1 cellular context compared by ENCODE assay signal in the genomic region with DNA sequence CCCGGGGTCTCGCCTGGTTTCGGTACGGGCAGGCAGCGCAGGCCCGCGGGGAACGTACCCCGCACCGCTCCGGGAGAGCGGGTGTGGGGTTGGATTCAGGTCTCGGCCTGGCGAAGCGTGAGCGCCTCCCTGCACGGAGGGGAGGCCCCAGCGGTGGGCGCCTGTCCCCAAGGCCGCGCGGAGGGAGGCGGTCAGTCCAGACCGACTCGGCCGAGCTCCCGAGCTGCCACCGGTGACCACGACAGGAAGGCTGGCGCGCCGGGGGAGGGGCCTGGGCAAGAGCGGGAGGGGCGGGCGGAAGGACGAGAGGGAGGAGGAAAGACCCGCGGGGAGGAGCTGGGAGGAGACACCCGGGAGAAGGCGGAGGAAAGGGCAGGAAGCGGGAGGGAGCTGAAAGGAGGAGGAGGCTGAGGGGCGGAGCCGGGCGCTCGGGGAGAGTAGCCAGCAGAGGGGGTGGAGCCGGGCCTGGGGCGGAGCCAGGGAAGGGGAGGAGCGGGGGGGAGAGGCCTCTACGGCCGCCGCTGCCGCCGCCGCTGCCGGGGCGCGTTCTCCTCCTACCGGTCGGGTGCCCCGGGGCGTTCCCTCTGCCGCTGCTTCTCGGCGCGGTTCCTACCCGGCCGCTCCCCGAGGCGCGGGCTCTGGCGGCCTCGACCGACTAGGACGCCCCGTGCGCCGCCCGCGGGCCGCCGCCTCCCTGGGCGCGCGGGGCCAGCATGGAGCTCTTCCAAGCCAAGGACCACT.
A peak's percentile ranks its signal among the peaks of the same experiment; 100 is the strongest.
TF ChIP-seq lines count a peak whose summit lies in the region.

A gene with protein sequence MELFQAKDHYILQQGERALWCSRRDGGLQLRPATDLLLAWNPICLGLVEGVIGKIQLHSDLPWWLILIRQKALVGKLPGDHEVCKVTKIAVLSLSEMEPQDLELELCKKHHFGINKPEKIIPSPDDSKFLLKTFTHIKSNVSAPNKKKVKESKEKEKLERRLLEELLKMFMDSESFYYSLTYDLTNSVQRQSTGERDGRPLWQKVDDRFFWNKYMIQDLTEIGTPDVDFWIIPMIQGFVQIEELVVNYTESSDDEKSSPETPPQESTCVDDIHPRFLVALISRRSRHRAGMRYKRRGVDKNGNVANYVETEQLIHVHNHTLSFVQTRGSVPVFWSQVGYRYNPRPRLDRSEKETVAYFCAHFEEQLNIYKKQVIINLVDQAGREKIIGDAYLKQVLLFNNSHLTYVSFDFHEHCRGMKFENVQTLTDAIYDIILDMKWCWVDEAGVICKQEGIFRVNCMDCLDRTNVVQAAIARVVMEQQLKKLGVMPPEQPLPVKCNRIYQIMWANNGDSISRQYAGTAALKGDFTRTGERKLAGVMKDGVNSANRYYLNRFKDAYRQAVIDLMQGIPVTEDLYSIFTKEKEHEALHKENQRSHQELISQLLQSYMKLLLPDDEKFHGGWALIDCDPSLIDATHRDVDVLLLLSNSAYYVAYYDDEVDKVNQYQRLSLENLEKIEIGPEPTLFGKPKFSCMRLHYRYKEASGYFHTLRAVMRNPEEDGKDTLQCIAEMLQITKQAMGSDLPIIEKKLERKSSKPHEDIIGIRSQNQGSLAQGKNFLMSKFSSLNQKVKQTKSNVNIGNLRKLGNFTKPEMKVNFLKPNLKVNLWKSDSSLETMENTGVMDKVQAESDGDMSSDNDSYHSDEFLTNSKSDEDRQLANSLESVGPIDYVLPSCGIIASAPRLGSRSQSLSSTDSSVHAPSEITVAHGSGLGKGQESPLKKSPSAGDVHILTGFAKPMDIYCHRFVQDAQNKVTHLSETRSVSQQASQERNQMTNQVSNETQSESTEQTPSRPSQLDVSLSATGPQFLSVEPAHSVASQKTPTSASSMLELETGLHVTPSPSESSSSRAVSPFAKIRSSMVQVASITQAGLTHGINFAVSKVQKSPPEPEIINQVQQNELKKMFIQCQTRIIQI (plus strand): TSS at position 501 of the 741 bp plus-strand sequence. CDS start 213 bp downstream, at position 714.

TF ChIP-seq in K562, 482 proteins besides CTCF, POLR2A, EP300 and RAD21 (continued from another document and continues in another):
- TF ChIP-seq, protein P1, sequence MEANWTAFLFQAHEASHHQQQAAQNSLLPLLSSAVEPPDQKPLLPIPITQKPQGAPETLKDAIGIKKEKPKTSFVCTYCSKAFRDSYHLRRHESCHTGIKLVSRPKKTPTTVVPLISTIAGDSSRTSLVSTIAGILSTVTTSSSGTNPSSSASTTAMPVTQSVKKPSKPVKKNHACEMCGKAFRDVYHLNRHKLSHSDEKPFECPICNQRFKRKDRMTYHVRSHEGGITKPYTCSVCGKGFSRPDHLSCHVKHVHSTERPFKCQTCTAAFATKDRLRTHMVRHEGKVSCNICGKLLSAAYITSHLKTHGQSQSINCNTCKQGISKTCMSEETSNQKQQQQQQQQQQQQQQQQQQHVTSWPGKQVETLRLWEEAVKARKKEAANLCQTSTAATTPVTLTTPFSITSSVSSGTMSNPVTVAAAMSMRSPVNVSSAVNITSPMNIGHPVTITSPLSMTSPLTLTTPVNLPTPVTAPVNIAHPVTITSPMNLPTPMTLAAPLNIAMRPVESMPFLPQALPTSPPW (CRISPR knock-in tag; IDR thresholded peaks at IDR 0.05): peak; percentile 91
- TF ChIP-seq GATAD2B (IDR thresholded peaks at IDR 0.05; ENCODE audit: borderline replicate concordance) (0 out of 2 replicates have a peak, but pooled peaks have one; percentile 50), FOXK2 (conservative IDR thresholded peaks at IDR 0.05 in 1 of 2, IDR thresholded peaks at IDR 0.05 in 1 of 2; ENCODE audit: low read depth in 2 of 2) (0 out of 4 replicates have a peak, but pooled peaks of 1 of the 2 experiments have one; percentile 10), KLF16 (IDR thresholded peaks at IDR 0.05) (no peak), MTF1 (CRISPR knock-in tag; IDR thresholded peaks at IDR 0.05; ENCODE audit: borderline replicate concordance) (no peak), SMAD4 (CRISPR knock-in tag; conservative IDR thresholded peaks at IDR 0.05) (peak; percentile 31; the same call in 1 of the 2 replicates), HNRNPH1 (optimal IDR thresholded peaks at IDR 0.05; ENCODE audit: low read depth, low read length) (no peak), RBBP5 (IDR thresholded peaks at IDR 0.05; ENCODE audit: borderline replicate concordance, insufficient read depth, low read length, poor library complexity, severe bottlenecking) (peak; percentile 72), ZNF507 (tag; conservative IDR thresholded peaks at IDR 0.05) (no peak), HNRNPLL (IDR thresholded peaks at IDR 0.05; ENCODE audit: low read depth, low read length, poor library complexity, severe bottlenecking) (peak; percentile 26), SUPT5H (IDR thresholded peaks at IDR 0.05) (peak; percentile 91), ASH1L (IDR thresholded peaks at IDR 0.05; ENCODE audit: borderline replicate concordance, low read depth, partially characterized antibody) (no peak), EP400 (IDR thresholded peaks at IDR 0.05) (peak; percentile 39; the same call in 1 of the 2 replicates), ZNF41 (CRISPR knock-in tag; conservative IDR thresholded peaks at IDR 0.05) (no peak), ZNF274 (IDR thresholded peaks at IDR 0.05; ENCODE audit: borderline replicate concordance, low read depth, low read length) (no peak)
- TF ChIP-seq, protein P2, sequence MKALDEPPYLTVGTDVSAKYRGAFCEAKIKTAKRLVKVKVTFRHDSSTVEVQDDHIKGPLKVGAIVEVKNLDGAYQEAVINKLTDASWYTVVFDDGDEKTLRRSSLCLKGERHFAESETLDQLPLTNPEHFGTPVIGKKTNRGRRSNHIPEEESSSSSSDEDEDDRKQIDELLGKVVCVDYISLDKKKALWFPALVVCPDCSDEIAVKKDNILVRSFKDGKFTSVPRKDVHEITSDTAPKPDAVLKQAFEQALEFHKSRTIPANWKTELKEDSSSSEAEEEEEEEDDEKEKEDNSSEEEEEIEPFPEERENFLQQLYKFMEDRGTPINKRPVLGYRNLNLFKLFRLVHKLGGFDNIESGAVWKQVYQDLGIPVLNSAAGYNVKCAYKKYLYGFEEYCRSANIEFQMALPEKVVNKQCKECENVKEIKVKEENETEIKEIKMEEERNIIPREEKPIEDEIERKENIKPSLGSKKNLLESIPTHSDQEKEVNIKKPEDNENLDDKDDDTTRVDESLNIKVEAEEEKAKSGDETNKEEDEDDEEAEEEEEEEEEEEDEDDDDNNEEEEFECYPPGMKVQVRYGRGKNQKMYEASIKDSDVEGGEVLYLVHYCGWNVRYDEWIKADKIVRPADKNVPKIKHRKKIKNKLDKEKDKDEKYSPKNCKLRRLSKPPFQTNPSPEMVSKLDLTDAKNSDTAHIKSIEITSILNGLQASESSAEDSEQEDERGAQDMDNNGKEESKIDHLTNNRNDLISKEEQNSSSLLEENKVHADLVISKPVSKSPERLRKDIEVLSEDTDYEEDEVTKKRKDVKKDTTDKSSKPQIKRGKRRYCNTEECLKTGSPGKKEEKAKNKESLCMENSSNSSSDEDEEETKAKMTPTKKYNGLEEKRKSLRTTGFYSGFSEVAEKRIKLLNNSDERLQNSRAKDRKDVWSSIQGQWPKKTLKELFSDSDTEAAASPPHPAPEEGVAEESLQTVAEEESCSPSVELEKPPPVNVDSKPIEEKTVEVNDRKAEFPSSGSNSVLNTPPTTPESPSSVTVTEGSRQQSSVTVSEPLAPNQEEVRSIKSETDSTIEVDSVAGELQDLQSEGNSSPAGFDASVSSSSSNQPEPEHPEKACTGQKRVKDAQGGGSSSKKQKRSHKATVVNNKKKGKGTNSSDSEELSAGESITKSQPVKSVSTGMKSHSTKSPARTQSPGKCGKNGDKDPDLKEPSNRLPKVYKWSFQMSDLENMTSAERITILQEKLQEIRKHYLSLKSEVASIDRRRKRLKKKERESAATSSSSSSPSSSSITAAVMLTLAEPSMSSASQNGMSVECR (CRISPR knock-in tag; IDR thresholded peaks at IDR 0.05): no peak
- TF ChIP-seq, protein P3, sequence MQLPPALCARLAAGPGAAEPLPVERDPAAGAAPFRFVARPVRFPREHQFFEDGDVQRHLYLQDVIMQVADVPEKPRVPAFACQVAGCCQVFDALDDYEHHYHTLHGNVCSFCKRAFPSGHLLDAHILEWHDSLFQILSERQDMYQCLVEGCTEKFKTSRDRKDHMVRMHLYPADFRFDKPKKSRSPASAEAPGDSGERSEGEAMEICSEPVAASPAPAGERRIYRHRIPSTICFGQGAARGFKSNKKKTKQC (CRISPR knock-in tag; IDR thresholded peaks at IDR 0.05): no peak
- TF ChIP-seq, protein P4, sequence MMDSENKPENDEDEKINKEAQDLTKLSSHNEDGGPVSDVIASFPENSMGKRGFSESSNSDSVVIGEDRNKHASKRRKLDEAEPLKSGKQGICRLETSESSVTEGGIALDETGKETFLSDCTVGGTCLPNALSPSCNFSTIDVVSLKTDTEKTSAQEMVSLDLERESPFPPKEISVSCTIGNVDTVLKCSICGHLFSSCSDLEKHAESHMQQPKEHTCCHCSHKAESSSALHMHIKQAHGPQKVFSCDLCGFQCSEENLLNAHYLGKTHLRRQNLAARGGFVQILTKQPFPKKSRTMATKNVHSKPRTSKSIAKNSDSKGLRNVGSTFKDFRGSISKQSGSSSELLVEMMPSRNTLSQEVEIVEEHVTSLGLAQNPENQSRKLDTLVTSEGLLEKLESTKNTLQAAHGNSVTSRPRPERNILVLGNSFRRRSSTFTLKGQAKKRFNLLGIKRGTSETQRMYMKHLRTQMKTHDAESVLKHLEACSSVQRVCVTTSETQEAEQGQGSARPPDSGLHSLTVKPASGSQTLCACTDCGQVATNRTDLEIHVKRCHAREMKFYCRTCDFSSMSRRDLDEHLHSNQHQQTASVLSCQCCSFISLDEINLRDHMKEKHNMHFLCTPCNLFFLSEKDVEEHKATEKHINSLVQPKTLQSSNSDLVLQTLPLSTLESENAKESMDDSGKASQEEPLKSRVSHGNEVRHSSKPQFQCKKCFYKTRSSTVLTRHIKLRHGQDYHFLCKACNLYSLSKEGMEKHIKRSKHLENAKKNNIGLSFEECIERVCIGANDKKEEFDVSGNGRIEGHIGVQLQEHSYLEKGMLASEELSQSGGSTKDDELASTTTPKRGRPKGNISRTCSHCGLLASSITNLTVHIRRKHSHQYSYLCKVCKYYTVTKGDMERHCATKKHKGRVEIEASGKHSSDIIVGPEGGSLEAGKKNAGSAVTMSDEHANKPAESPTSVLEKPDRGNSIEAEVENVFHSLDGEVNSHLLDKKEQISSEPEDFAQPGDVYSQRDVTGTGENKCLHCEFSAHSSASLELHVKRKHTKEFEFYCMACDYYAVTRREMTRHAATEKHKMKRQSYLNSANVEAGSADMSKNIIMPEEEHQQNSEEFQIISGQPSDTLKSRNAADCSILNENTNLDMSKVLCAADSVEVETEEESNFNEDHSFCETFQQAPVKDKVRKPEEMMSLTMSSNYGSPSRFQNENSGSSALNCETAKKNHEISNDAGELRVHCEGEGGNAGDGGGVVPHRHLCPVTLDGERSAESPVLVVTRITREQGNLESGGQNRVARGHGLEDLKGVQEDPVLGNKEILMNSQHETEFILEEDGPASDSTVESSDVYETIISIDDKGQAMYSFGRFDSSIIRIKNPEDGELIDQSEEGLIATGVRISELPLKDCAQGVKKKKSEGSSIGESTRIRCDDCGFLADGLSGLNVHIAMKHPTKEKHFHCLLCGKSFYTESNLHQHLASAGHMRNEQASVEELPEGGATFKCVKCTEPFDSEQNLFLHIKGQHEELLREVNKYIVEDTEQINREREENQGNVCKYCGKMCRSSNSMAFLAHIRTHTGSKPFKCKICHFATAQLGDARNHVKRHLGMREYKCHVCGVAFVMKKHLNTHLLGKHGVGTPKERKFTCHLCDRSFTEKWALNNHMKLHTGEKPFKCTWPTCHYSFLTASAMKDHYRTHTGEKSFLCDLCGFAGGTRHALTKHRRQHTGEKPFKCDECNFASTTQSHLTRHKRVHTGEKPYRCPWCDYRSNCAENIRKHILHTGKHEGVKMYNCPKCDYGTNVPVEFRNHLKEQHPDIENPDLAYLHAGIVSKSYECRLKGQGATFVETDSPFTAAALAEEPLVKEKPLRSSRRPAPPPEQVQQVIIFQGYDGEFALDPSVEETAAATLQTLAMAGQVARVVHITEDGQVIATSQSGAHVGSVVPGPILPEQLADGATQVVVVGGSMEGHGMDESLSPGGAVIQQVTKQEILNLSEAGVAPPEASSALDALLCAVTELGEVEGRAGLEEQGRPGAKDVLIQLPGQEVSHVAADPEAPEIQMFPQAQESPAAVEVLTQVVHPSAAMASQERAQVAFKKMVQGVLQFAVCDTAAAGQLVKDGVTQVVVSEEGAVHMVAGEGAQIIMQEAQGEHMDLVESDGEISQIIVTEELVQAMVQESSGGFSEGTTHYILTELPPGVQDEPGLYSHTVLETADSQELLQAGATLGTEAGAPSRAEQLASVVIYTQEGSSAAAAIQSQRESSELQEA (IDR thresholded peaks at IDR 0.05; ENCODE audit: low read depth): no peak
- TF ChIP-seq, protein P5, sequence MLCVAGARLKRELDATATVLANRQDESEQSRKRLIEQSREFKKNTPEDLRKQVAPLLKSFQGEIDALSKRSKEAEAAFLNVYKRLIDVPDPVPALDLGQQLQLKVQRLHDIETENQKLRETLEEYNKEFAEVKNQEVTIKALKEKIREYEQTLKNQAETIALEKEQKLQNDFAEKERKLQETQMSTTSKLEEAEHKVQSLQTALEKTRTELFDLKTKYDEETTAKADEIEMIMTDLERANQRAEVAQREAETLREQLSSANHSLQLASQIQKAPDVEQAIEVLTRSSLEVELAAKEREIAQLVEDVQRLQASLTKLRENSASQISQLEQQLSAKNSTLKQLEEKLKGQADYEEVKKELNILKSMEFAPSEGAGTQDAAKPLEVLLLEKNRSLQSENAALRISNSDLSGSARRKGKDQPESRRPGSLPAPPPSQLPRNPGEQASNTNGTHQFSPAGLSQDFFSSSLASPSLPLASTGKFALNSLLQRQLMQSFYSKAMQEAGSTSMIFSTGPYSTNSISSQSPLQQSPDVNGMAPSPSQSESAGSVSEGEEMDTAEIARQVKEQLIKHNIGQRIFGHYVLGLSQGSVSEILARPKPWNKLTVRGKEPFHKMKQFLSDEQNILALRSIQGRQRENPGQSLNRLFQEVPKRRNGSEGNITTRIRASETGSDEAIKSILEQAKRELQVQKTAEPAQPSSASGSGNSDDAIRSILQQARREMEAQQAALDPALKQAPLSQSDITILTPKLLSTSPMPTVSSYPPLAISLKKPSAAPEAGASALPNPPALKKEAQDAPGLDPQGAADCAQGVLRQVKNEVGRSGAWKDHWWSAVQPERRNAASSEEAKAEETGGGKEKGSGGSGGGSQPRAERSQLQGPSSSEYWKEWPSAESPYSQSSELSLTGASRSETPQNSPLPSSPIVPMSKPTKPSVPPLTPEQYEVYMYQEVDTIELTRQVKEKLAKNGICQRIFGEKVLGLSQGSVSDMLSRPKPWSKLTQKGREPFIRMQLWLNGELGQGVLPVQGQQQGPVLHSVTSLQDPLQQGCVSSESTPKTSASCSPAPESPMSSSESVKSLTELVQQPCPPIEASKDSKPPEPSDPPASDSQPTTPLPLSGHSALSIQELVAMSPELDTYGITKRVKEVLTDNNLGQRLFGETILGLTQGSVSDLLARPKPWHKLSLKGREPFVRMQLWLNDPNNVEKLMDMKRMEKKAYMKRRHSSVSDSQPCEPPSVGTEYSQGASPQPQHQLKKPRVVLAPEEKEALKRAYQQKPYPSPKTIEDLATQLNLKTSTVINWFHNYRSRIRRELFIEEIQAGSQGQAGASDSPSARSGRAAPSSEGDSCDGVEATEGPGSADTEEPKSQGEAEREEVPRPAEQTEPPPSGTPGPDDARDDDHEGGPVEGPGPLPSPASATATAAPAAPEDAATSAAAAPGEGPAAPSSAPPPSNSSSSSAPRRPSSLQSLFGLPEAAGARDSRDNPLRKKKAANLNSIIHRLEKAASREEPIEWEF (CRISPR knock-in tag; IDR thresholded peaks at IDR 0.05): no peak
- TF ChIP-seq, protein P6, sequence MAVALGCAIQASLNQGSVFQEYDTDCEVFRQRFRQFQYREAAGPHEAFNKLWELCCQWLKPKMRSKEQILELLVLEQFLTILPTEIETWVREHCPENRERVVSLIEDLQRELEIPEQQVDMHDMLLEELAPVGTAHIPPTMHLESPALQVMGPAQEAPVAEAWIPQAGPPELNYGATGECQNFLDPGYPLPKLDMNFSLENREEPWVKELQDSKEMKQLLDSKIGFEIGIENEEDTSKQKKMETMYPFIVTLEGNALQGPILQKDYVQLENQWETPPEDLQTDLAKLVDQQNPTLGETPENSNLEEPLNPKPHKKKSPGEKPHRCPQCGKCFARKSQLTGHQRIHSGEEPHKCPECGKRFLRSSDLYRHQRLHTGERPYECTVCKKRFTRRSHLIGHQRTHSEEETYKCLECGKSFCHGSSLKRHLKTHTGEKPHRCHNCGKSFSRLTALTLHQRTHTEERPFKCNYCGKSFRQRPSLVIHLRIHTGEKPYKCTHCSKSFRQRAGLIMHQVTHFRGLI (CRISPR knock-in tag; IDR thresholded peaks at IDR 0.05): no peak
